In the genomic region with DNA sequence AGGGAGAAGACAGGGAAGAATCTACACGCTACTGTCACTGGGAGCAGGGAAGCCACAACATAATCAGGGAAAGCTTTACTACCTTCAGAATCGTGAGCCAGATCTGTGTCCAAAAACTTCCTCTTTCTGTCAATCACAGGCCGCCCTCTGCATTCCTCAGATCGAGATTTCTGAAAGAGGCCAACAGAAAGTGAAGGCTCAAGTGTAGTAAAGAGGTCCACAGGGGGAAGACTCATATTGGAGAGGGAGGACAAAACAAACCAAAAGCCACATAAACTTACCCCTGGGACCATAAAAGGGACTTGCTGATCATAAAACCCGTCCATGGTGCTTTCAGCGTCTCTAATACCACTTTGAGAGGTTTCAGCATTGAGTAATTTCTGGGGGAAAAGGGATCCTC, we compare ENCODE assay signal across 19 cellular contexts. TPM values are rescaled to one million over a fixed set of nuclear protein-coding genes. Genes with fewer than 3 reads are reported as not detected.
A peak's percentile ranks its signal among the peaks of the same experiment; 100 is the strongest.
DNase-seq lines count a peak whose midpoint lies in the region; ATAC-seq and TF ChIP-seq lines count a peak whose summit lies in the region.
"Had no signal": no experiment of that assay in that cellular context is flagged by ENCODE, and none has a peak within 500 bp of the region (broad histone marks: within the 10 kb centered on the region; RNA-seq: fewer than 3 reads in every experiment).

No MANE protein-coding gene starts in this region.

- peak overlapping the region; percentile 12 for H3K4me3 Mint-ChIP-seq in natural killer cell treated with Interleukin-12 subunit alpha and Interleukin-12 subunit beta and Interleukin-15 and Interleukin-18, amount 100 ng/mL, for 72 hours
- no peak overlapping the region for H3K4me3 Mint-ChIP-seq in natural killer cell
- H3K4me3 Mint-ChIP-seq in glutamatergic neuron (ENCODE audit: unreplicated experiment) = peak overlapping the region; percentile 30
- H3K4me3 Mint-ChIP-seq: T-helper 17 cell had no signal

- peaks cover 6% of the 10 kb centered on the region for H3K36me3 ChIP-seq in mucosa of descending colon (ENCODE audit: low read depth)
- H3K36me3 ChIP-seq: esophagus squamous epithelium had no signal

- H3K27me3 Mint-ChIP-seq in natural killer cell treated with Interleukin-12 subunit alpha and Interleukin-12 subunit beta and Interleukin-15 and Interleukin-18, amount 100 ng/mL, for 72 hours = peaks cover 9 to 29% of the 10 kb centered on the region in 2 donors
- H3K27me3 Mint-ChIP-seq in natural killer cell (ENCODE audit: low read depth in 2 of 2) (peaks cover 34 to 36% of the 10 kb centered on the region in 2 donors), glutamatergic neuron (ENCODE audit: unreplicated experiment) (peaks cover 2% of the 10 kb centered on the region)

- no peaks in the 10 kb centered on the region for H3K9me3 Mint-ChIP-seq in natural killer cell treated with Interleukin-12 subunit alpha and Interleukin-12 subunit beta and Interleukin-15 and Interleukin-18, amount 100 ng/mL, for 72 hours
- H3K9me3 Mint-ChIP-seq in natural killer cell (no peaks in the 10 kb centered on the region), glutamatergic neuron (ENCODE audit: unreplicated experiment) (peaks cover 11% of the 10 kb centered on the region)

- peaks cover 27% of the 10 kb centered on the region for H3K4me1 ChIP-seq in mucosa of descending colon (ENCODE audit: low read depth)

- H3K9me3 ChIP-seq in mucosa of descending colon = no peaks in the 10 kb centered on the region
- H3K9me3 ChIP-seq: esophagus squamous epithelium had no signal

- H3K36me3 Mint-ChIP-seq in natural killer cell treated with Interleukin-12 subunit alpha and Interleukin-12 subunit beta and Interleukin-15 and Interleukin-18, amount 100 ng/mL, for 72 hours = peaks cover 22% of the 10 kb centered on the region
- H3K36me3 Mint-ChIP-seq in natural killer cell (no peaks in the 10 kb centered on the region), glutamatergic neuron (ENCODE audit: unreplicated experiment) (no peaks in the 10 kb centered on the region)

- H3K4me1 Mint-ChIP-seq in natural killer cell treated with Interleukin-12 subunit alpha and Interleukin-12 subunit beta and Interleukin-15 and Interleukin-18, amount 100 ng/mL, for 72 hours (ENCODE audit: low read depth in 2 of 2) = peaks cover 31 to 34% of the 10 kb centered on the region in 2 donors
- H3K4me1 Mint-ChIP-seq in natural killer cell (peaks cover 33 to 34% of the 10 kb centered on the region in 2 donors), glutamatergic neuron (ENCODE audit: low read depth, unreplicated experiment) (peaks cover 39% of the 10 kb centered on the region)

- no peak overlapping the region for H3K4me3 ChIP-seq in mucosa of descending colon
- H3K4me3 ChIP-seq: esophagus squamous epithelium had no signal

- intact Hi-C loops in natural killer cell (cut with micrococcal nuclease) (loop anchor here (5.0 kb wide), 1 partner anchor 1032 kb away; the partner anchor contains the start of gene RPL39L), mucosa of descending colon (cut with DNase I, micrococcal nuclease) (no loop called here)

- DNase-seq in natural killer cell treated with Interleukin-12 subunit alpha and Interleukin-12 subunit beta and Interleukin-15 and Interleukin-18, amount 100 ng/mL, for 72 hours (ENCODE audit: low spot score) = no peak
- no peak for DNase-seq in natural killer cell
- peak; percentile 67 for DNase-seq in OCI-M1 (lab: John Stamatoyannopoulos, UW)
- no peak for DNase-seq in glutamatergic neuron
- DNase-seq in NK-92 (lab: John Stamatoyannopoulos, UW; ENCODE audit: unreplicated experiment) = no peak
- DNase-seq in mucosa of descending colon = no peak
- no peak for DNase-seq in GOT3 (lab: John Stamatoyannopoulos, UW)
- DNase-seq in NCI-H446 treated with DMSO at 0.1 percent for 48 hours (lab: John Stamatoyannopoulos, UW) = no peak
- DNase-seq: ACHN; activated CD8-positive, alpha-beta memory T cell treated with anti-CD3 and anti-CD28 coated beads, Interleukin-2, amount 50 U/mL, for 48 hours; activated naive CD4-positive, alpha-beta T cell treated with Interleukin-2 at 50 U/mL for 16 hours; COR-L47; esophagus squamous epithelium; head of caudate nucleus; islet precursor cell; NCI-H187 treated with DMSO at 0.1 percent for 48 hours; NCI-H748 treated with DMSO at 0.1 percent for 48 hours; stimulated activated naive CD8-positive, alpha-beta T cell treated with anti-CD3 and anti-CD28 coated beads, Interleukin-15, Interleukin-2, amounts not matched to agents 100 U/mL and 50 U/mL, for 24 hours; T-helper 17 cell had no signal

- ATAC-seq in natural killer cell treated with Interleukin-12 subunit alpha and Interleukin-12 subunit beta and Interleukin-15 and Interleukin-18, amount 100 ng/mL, for 72 hours = no peak
- ATAC-seq in natural killer cell (no peak), mucosa of descending colon (no peak)
- ATAC-seq: stimulated activated naive CD8-positive, alpha-beta T cell treated with anti-CD3 and anti-CD28 coated beads, Interleukin-15, Interleukin-2, amounts not matched to agents 100 U/mL and 50 U/mL, for 24 hours; T-helper 17 cell had no signal

- no peak overlapping the region for H3K27ac Mint-ChIP-seq in natural killer cell treated with Interleukin-12 subunit alpha and Interleukin-12 subunit beta and Interleukin-15 and Interleukin-18, amount 100 ng/mL, for 72 hours
- H3K27ac Mint-ChIP-seq in natural killer cell (no peak overlapping the region), glutamatergic neuron (ENCODE audit: unreplicated experiment) (peak overlapping the region; percentile 71)
- H3K27ac Mint-ChIP-seq: T-helper 17 cell had no signal

- no peak for TF ChIP-seq CTCF in natural killer cell (IDR thresholded peaks at IDR 0.05)
- no peak for TF ChIP-seq CTCF in glutamatergic neuron (IDR thresholded peaks at IDR 0.05; ENCODE audit: partially characterized antibody, unreplicated experiment)
- TF ChIP-seq CTCF in mucosa of descending colon (IDR thresholded peaks at IDR 0.05) = no peak

RNA-seq across cellular contexts. Expression of gene ETV5, which starts 3.3 kb away (rescaled TPM):
- total RNA-seq in natural killer cell treated with Interleukin-12 subunit alpha and Interleukin-12 subunit beta and Interleukin-15 and Interleukin-18, amount 100 ng/mL, for 72 hours = 100 to 1,000 TPM in 1 of 2 donors, 10 to 100 TPM in 1; 61.6 to 113 TPM
- total RNA-seq in natural killer cell (1 to 10 TPM; 3.0 to 5.3 (median 4.6) TPM), glutamatergic neuron (ENCODE audit: unreplicated experiment) (16.9 TPM), mucosa of descending colon (10 to 100 TPM in 1 of 3 donors, 1 to 10 TPM in 2; 3.3 to 10.2 (median 9.2) TPM)
